11 cellular contexts compared by ENCODE assay signal in the genomic region with DNA sequence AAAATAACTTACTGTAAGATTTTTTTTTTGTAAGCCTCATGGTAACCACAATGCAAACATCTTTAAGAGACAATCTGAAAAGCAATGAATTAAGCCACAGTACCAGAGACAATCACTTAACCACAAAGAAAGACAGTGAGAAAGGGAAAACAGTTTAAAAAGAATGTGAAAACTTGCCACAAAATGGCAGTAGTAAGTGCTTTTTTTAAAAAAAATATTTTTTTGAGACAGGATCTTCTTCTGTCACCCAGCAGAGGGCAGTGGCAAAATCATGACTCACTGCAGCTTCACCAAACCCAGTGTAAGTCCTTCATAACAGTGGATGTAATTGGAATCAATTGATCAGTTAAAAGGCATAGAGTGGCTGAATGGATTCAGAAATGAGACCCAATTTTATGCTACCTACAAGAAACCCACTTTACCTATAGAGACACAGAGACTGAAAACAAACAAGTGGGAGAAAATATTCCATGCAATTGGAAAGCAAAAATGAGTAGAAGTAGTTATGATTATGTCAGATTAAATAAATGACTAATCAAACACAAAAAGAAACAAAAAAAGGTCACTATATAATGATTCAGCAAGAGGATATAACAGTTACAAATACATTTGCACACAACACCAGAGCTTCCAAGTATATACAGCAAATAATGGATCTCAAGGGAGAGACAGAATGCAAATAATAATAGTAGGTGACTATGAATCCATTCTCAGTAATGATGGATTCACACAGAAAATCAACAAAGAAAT. TPM values are rescaled to one million over a fixed set of nuclear protein-coding genes. Genes with fewer than 3 reads are reported as not detected.
DNase-seq lines count a peak whose midpoint lies in the region; ATAC-seq and TF ChIP-seq lines count a peak whose summit lies in the region.
"Had no signal": no experiment of that assay in that cellular context is flagged by ENCODE, and none has a peak within 500 bp of the region (broad histone marks: within the 10 kb centered on the region; RNA-seq: fewer than 3 reads in every experiment).

No MANE protein-coding gene starts in this region.

- CTCF ChIA-PET in AG04449 (lab: Yijun Ruan, JAX), result interaction anchor here (1.6 kb wide), 1 partner anchor 20 kb away, joined by 8 read pairs; no protein-coding TSS in a partner anchor

- no peak for DNase-seq in AG04449 (ENCODE audit: low read depth, low spot score)
- DNase-seq in SKM-1 (lab: John Stamatoyannopoulos, UW; ENCODE audit: unreplicated experiment), result peak; percentile 1
- DNase-seq in epithelial cell of proximal tubule (ENCODE audit: low read depth), result no peak
- no peak for DNase-seq in nucleus accumbens (lab: John Stamatoyannopoulos, UW)
- DNase-seq in breast epithelium (ENCODE audit: low spot score in 2 of 2), result no peak
- DNase-seq in amniotic stem cell (lab: John Stamatoyannopoulos, UW), result no peak
- DNase-seq: stimulated activated naive B cell treated with anti-CD40 and anti-IgM and Interleukin-4, amounts not matched to agents 10 μg/mL and 1 μg/mL and 100 μg/mL, for 72 hours had no signal

- TF ChIP-seq CTCF in AG04449 (IDR thresholded peaks at IDR 0.05; ENCODE audit: insufficient read depth, low read length, missing control alignments) (peak; percentile 19), epithelial cell of proximal tubule (conservative IDR thresholded peaks at IDR 0.05; ENCODE audit: low read depth, low read length) (peak; percentile 46), breast epithelium (IDR thresholded peaks at IDR 0.05) (no peak)

- H3K36me3 ChIP-seq in breast epithelium, result no peaks in the 10 kb centered on the region

- no peaks in the 10 kb centered on the region for H3K27me3 ChIP-seq in breast epithelium

- no peak overlapping the region for H3K27ac ChIP-seq in breast epithelium
- H3K27ac ChIP-seq: HL-60 had no signal

- ATAC-seq in GM21390 (IDR thresholded peaks at IDR 0.05; ENCODE audit: unreplicated experiment) (peak; percentile 86), esophagus mucosa (no peak)

- POLR2A ChIA-PET in AG04449 (lab: Yijun Ruan, JAX), result no interaction called here

- H3K4me3 ChIP-seq in AG04449 (ENCODE audit: low read depth, low read length) (no peak overlapping the region), epithelial cell of proximal tubule (ENCODE audit: low read depth, low read length) (no peak overlapping the region), breast epithelium (no peak overlapping the region)

- intact Hi-C loops in breast epithelium (cut with DNase I; ENCODE audit: low total_unique reads), result no loop called here

- no peaks in the 10 kb centered on the region for H3K4me1 ChIP-seq in breast epithelium

- no peak for TF ChIP-seq POLR2A in breast epithelium (IDR thresholded peaks at IDR 0.05)

- H3K9me3 ChIP-seq in breast epithelium, result no peaks in the 10 kb centered on the region

RNA-seq across cellular contexts. Expression of gene ZFY, which starts 21.9 kb away (rescaled TPM):
- 3.2 and 7.9 TPM in 2 replicates for total RNA-seq in epithelial cell of proximal tubule
- total RNA-seq in breast epithelium, result 10 to 100 TPM in 1 of 3 donors, under 1 TPM in 1, not detected in 1; under 0.01 to 18.4 TPM
- total RNA-seq in esophagus mucosa, result not detected
- total RNA-seq: dermis microvascular lymphatic vessel endothelial cell had no signal

Comparison
In these comparisons a context has a peak if more than half of its experiments do, and no peak if none do; other contexts are left out.
1. CTCF ChIP-seq: peak in AG04449 (single experiment) and epithelial cell of proximal tubule (single experiment); none in breast epithelium (0 of 3).